In genomic region chr15:74954515-74954914, GRCh38 we compare ENCODE assay signal across 1 cellular context.
TF ChIP-seq lines count a peak whose summit lies in the region.

No MANE protein-coding gene starts in this region.

TF ChIP-seq in K562, 482 proteins besides CTCF, POLR2A, EP300 and RAD21 (continued from another document and continues in another):
- TF ChIP-seq, protein P1, sequence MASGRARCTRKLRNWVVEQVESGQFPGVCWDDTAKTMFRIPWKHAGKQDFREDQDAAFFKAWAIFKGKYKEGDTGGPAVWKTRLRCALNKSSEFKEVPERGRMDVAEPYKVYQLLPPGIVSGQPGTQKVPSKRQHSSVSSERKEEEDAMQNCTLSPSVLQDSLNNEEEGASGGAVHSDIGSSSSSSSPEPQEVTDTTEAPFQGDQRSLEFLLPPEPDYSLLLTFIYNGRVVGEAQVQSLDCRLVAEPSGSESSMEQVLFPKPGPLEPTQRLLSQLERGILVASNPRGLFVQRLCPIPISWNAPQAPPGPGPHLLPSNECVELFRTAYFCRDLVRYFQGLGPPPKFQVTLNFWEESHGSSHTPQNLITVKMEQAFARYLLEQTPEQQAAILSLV (tag; IDR thresholded peaks at IDR 0.05): no peak
- peak; percentile 85 for TF ChIP-seq JUN (IDR thresholded peaks at IDR 0.05; ENCODE audit: borderline replicate concordance, low read depth, low read length)
- no peak for TF ChIP-seq JUN (CRISPR knock-in tag; IDR thresholded peaks at IDR 0.05; ENCODE audit: borderline replicate concordance)
- TF ChIP-seq ZNF24 (IDR thresholded peaks at IDR 0.05): peak; percentile 74
- no peak for TF ChIP-seq SIRT6 (IDR thresholded peaks at IDR 0.05; ENCODE audit: low read depth, low read length)
- no peak for TF ChIP-seq RBM14 (IDR thresholded peaks at IDR 0.05; ENCODE audit: borderline replicate concordance, insufficient read depth, low read depth, low read length)
- TF ChIP-seq GATAD2A (IDR thresholded peaks at IDR 0.05): 0 out of 2 replicates have a peak, but pooled peaks have one; percentile 67
- TF ChIP-seq PRDM10 (IDR thresholded peaks at IDR 0.05; ENCODE audit: partially characterized antibody): peak; percentile 48
- TF ChIP-seq STAT5B (CRISPR knock-in tag; IDR thresholded peaks at IDR 0.05): no peak
- peak; percentile 97 for TF ChIP-seq CHAMP1 (IDR thresholded peaks at IDR 0.05)
- peak; percentile 90 for TF ChIP-seq FOSL1 (tag; conservative IDR thresholded peaks at IDR 0.05)
- no peak for TF ChIP-seq ZNF592 (IDR thresholded peaks at IDR 0.05)
- TF ChIP-seq FOXA1 (IDR thresholded peaks at IDR 0.05; ENCODE audit: borderline replicate concordance): no peak
- no peak for TF ChIP-seq ZNF184 (CRISPR knock-in tag; IDR thresholded peaks at IDR 0.05)
- TF ChIP-seq NFXL1 (CRISPR knock-in tag; IDR thresholded peaks at IDR 0.05): no peak
- TF ChIP-seq GTF2A2 (tag; IDR thresholded peaks at IDR 0.05): no peak
- no peak for TF ChIP-seq USF1 (CRISPR knock-in tag; IDR thresholded peaks at IDR 0.05)
- peak; percentile 86 for TF ChIP-seq CTBP1 (IDR thresholded peaks at IDR 0.05; ENCODE audit: borderline replicate concordance)
- 0 out of 2 replicates have a peak, but pooled peaks have one; percentile 49 for TF ChIP-seq ELF4 (CRISPR knock-in tag; IDR thresholded peaks at IDR 0.05)
- TF ChIP-seq ZNF395 (CRISPR knock-in tag; IDR thresholded peaks at IDR 0.05): peak; percentile 99
- peak; percentile 91 for TF ChIP-seq HDAC3 (IDR thresholded peaks at IDR 0.05; ENCODE audit: borderline replicate concordance, partially characterized antibody)
- TF ChIP-seq ZSCAN32 (CRISPR knock-in tag; IDR thresholded peaks at IDR 0.05): no peak
- TF ChIP-seq LARP7 (IDR thresholded peaks at IDR 0.05): no peak
- TF ChIP-seq TAF9B (IDR thresholded peaks at IDR 0.05; ENCODE audit: partially characterized antibody): peak; percentile 85
- TF ChIP-seq ZNF699 (CRISPR knock-in tag; IDR thresholded peaks at IDR 0.05; ENCODE audit: insufficient replicate concordance): no peak
- TF ChIP-seq, protein P2, sequence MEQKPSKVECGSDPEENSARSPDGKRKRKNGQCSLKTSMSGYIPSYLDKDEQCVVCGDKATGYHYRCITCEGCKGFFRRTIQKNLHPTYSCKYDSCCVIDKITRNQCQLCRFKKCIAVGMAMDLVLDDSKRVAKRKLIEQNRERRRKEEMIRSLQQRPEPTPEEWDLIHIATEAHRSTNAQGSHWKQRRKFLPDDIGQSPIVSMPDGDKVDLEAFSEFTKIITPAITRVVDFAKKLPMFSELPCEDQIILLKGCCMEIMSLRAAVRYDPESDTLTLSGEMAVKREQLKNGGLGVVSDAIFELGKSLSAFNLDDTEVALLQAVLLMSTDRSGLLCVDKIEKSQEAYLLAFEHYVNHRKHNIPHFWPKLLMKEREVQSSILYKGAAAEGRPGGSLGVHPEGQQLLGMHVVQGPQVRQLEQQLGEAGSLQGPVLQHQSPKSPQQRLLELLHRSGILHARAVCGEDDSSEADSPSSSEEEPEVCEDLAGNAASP (IDR thresholded peaks at IDR 0.05): no peak
- TF ChIP-seq ZFP36 (IDR thresholded peaks at IDR 0.05; ENCODE audit: low read depth, low read length, partially characterized antibody): no peak
- TF ChIP-seq ZNF384 (IDR thresholded peaks at IDR 0.05; ENCODE audit: low read depth, low read length): peak; percentile 85
- no peak for TF ChIP-seq PBX2 (CRISPR knock-in tag; IDR thresholded peaks at IDR 0.05; ENCODE audit: low read depth)
- peak; percentile 67 for TF ChIP-seq PBX2 (tag; conservative IDR thresholded peaks at IDR 0.05; ENCODE audit: low read depth)
- peak; percentile 86 for TF ChIP-seq HMGN3 (IDR thresholded peaks at IDR 0.05; ENCODE audit: borderline replicate concordance, extremely low read depth, insufficient read length, low read depth, low read length)
- TF ChIP-seq ZNF830 (CRISPR knock-in tag; IDR thresholded peaks at IDR 0.05): no peak
- TF ChIP-seq CCNT2 (IDR thresholded peaks at IDR 0.05; ENCODE audit: borderline replicate concordance, extremely low read depth, insufficient read length, low read depth, low read length): peak; percentile 95
- no peak for TF ChIP-seq ZNF586 (CRISPR knock-in tag; conservative IDR thresholded peaks at IDR 0.05)
- peak; percentile 99 for TF ChIP-seq POLR2AphosphoS5 (IDR thresholded peaks at IDR 0.05; ENCODE audit: control insufficient read depth, insufficient read depth, low read depth, low read length)
- no peak for TF ChIP-seq FUS (optimal IDR thresholded peaks at IDR 0.05; ENCODE audit: low read depth, low read length)
- no peak for TF ChIP-seq CBX1 (IDR thresholded peaks at IDR 0.05; ENCODE audit: low read depth)
- peak; percentile 92 for TF ChIP-seq GATAD2B (IDR thresholded peaks at IDR 0.05; ENCODE audit: borderline replicate concordance)
- TF ChIP-seq ZBTB7A (IDR thresholded peaks at IDR 0.05; ENCODE audit: borderline replicate concordance, control insufficient read depth, low read depth, low read length): peak; percentile 74
- TF ChIP-seq MXI1 (IDR thresholded peaks at IDR 0.05; ENCODE audit: low read depth, low read length): peak; percentile 79
- TF ChIP-seq, protein P3, sequence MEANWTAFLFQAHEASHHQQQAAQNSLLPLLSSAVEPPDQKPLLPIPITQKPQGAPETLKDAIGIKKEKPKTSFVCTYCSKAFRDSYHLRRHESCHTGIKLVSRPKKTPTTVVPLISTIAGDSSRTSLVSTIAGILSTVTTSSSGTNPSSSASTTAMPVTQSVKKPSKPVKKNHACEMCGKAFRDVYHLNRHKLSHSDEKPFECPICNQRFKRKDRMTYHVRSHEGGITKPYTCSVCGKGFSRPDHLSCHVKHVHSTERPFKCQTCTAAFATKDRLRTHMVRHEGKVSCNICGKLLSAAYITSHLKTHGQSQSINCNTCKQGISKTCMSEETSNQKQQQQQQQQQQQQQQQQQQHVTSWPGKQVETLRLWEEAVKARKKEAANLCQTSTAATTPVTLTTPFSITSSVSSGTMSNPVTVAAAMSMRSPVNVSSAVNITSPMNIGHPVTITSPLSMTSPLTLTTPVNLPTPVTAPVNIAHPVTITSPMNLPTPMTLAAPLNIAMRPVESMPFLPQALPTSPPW (CRISPR knock-in tag; IDR thresholded peaks at IDR 0.05): peak; percentile 89
- no peak for TF ChIP-seq GTF2F1 (IDR thresholded peaks at IDR 0.05; ENCODE audit: low read depth, low read length)
- no peak for TF ChIP-seq HOXB6 (CRISPR knock-in tag; IDR thresholded peaks at IDR 0.05; ENCODE audit: borderline replicate concordance)
- TF ChIP-seq ZBTB17 (CRISPR knock-in tag; IDR thresholded peaks at IDR 0.05): no peak
- peak; percentile 100 for TF ChIP-seq CBFA2T3 (IDR thresholded peaks at IDR 0.05)
- TF ChIP-seq ESRRA (IDR thresholded peaks at IDR 0.05; ENCODE audit: borderline replicate concordance, low read depth): peak; percentile 82
- TF ChIP-seq SMC3 (conservative IDR thresholded peaks at IDR 0.05; ENCODE audit: insufficient read depth, low read depth, low read length): no peak
- peak; percentile 73; the same call in 1 of the 2 replicates for TF ChIP-seq ZNF274 (IDR thresholded peaks at IDR 0.05; ENCODE audit: borderline replicate concordance, low read depth, low read length)
